ENCODE assay signal across 8 cellular contexts in genomic region chr13:110915874-110916670, GRCh38. TPM values are rescaled to one million over a fixed set of nuclear protein-coding genes. Genes with fewer than 3 reads are reported as not detected.
A peak's percentile ranks its signal among the peaks of the same experiment; 100 is the strongest.
DNase-seq lines count a peak whose midpoint lies in the region; ATAC-seq, FAIRE-seq and TF ChIP-seq lines count a peak whose summit lies in the region.

No MANE protein-coding gene starts in this region.

- no peak overlapping the region for H2AK5ac ChIP-seq in H1 (ENCODE audit: low read depth, low read length)

- in situ Hi-C loops in Panc1 (cut with HindIII; ENCODE audit: low pct_unique_long_range_greater_than_20kb, low sequenced_read_pairs) = no loop called here

- no peak overlapping the region for H2BK12ac ChIP-seq in H1 (ENCODE audit: low read depth, low read length)

- H3K56ac ChIP-seq in H1 (replicated peaks; ENCODE audit: insufficient read length, low read depth, low read length) = peak overlapping the region; percentile 81

- no peak overlapping the region for H3K23ac ChIP-seq in H1 (ENCODE audit: insufficient read length)

- no peaks in the 10 kb centered on the region; the same call in 1 of the 2 replicates for H3K79me1 ChIP-seq in H1 (ENCODE audit: low read depth, low read length)

- H3K4me1 ChIP-seq in Panc1 (ENCODE audit: control insufficient read depth, insufficient read depth, low read length) = peaks cover 13% of the 10 kb centered on the region
- H3K4me1 ChIP-seq in H1 (replicated peaks in 1 of 4; ENCODE audit: control insufficient read depth in 3 of 4, insufficient read depth in 4 of 4, low read length in 3 of 4) = peaks cover 0 to 11% (median 4%) of the 10 kb centered on the region in 4 experiments; a peak in 3 of 7 replicates
- peaks cover 22 to 23% of the 10 kb centered on the region in 2 donors for H3K4me1 ChIP-seq in naive thymus-derived CD4-positive, alpha-beta T cell (ENCODE audit: control insufficient read depth in 2 of 2, insufficient read depth in 2 of 2, low read length in 2 of 2)

- TSS peak; percentile 90 for BruUV-seq in Panc1 (replicated peaks; lab: Mats Ljungman, UMichigan)

- WGBS in H1 (ENCODE audit: extremely low coverage in 1 of 2, insufficient coverage in 1 of 2, insufficient read length in 1 of 2, insufficient replicate concordance in 2 of 2, low coverage in 1 of 2, low lambda C conversion rate in 2 of 2, missing lambda C conversion rate in 1 of 2), 2 experiments = 20% methylated on average over 17 of the region's 17 CpGs; no CpG with 5 or more reads in 1 of the 2 experiments

- H3K4me2 ChIP-seq in H1 (ENCODE audit: insufficient read depth in 1 of 2, low read depth in 2 of 2, low read length in 2 of 2) = peak overlapping the region; percentile 34 to 71; a peak in 3 of 4 replicates

- peak overlapping the region; percentile 60 to 77 (median 70) for H3K9ac ChIP-seq in H1 (replicated peaks in 1 of 4; ENCODE audit: extremely low read depth in 1 of 4, low read depth in 3 of 4, low read length in 3 of 4)

- no peak overlapping the region for H3K14ac ChIP-seq in H1 (ENCODE audit: insufficient read length)

- H3K79me2 ChIP-seq in H1 (ENCODE audit: control insufficient read depth in 1 of 2, insufficient read depth in 2 of 2, low read length in 2 of 2) = peaks cover 32 to 41% of the 10 kb centered on the region in 2 experiments

- H2AFZ ChIP-seq in H1 (ENCODE audit: low read length) = no peak overlapping the region; the same call in 1 of the 2 replicates

- no peak overlapping the region for H2BK15ac ChIP-seq in H1 (ENCODE audit: low read length)

- CTCF ChIA-PET in activated naive CD4-positive, alpha-beta T cell treated with anti-CD3 and anti-CD28 coated beads for 36 hours (lab: Charles Lee) = interaction anchor here (0.6 to 1.0 kb wide), 7 partner anchors 14 to 273 kb away, joined by 3 to 5 read pairs (median 3); no protein-coding TSS in a partner anchor
- CTCF ChIA-PET in Panc1 (lab: Charles Lee) = interaction anchor here (0.7 to 0.9 kb wide), 2 partner anchors 303 to 309 kb away, joined by 3 to 4 read pairs; no protein-coding TSS in a partner anchor
- CTCF ChIA-PET in H1 (lab: Charles Lee; ENCODE audit: partially characterized antibody) = interaction anchor here (0.6 to 1.2 kb wide), 5 partner anchors 9 to 44 kb away, joined by 3 to 5 read pairs (median 3); no protein-coding TSS in a partner anchor
- CTCF ChIA-PET in naive thymus-derived CD4-positive, alpha-beta T cell (lab: Charles Lee) = interaction anchor here (0.6 kb wide), 1 partner anchor 34 kb away, joined by 3 read pairs; no protein-coding TSS in a partner anchor

- no peaks in the 10 kb centered on the region for H3K27me3 ChIP-seq in Panc1 (ENCODE audit: control insufficient read depth, insufficient read depth, low read length)
- H3K27me3 ChIP-seq in H1 (replicated peaks in 1 of 4; ENCODE audit: control insufficient read depth in 3 of 4, extremely low read depth in 1 of 4, insufficient read depth in 3 of 4, low read length in 3 of 4) = no peaks in the 10 kb centered on the region
- no peaks in the 10 kb centered on the region for H3K27me3 ChIP-seq in naive thymus-derived CD4-positive, alpha-beta T cell (ENCODE audit: control insufficient read depth in 2 of 2, insufficient read depth in 2 of 2, low read length in 2 of 2)

- peaks cover 43% of the 10 kb centered on the region for H3K4me1 Mint-ChIP-seq in activated naive CD4-positive, alpha-beta T cell treated with anti-CD3 and anti-CD28 coated beads for 36 hours (ENCODE audit: low read depth)
- peaks cover 18 to 49% (median 39%) of the 10 kb centered on the region in 7 donors for H3K4me1 Mint-ChIP-seq in naive thymus-derived CD4-positive, alpha-beta T cell

- H2BK5ac ChIP-seq in H1 (ENCODE audit: low read depth, low read length) = peak overlapping the region; percentile 78; the same call in 1 of the 2 replicates

- H3K27me3 Mint-ChIP-seq in activated naive CD4-positive, alpha-beta T cell treated with anti-CD3 and anti-CD28 coated beads for 36 hours (ENCODE audit: low read depth) = no peaks in the 10 kb centered on the region
- H3K27me3 Mint-ChIP-seq in naive thymus-derived CD4-positive, alpha-beta T cell = peaks cover 0 to 3% (median 0%) of the 10 kb centered on the region in 5 donors

- H4K91ac ChIP-seq in H1 (replicated peaks; ENCODE audit: insufficient read length, low read length) = peak overlapping the region; percentile 77

- TF ChIP-seq RAD21 in H1 (IDR thresholded peaks at IDR 0.05 in 1 of 2, conservative IDR thresholded peaks at IDR 0.05 in 1 of 2; ENCODE audit: low read depth in 2 of 2, low read length in 2 of 2) = no peak

- peak overlapping the region; percentile 61 to 63 for H3K4me3 ChIP-seq in Panc1 (ENCODE audit: low read depth in 2 of 2, low read length in 2 of 2)
- peak overlapping the region; percentile 66 to 100 (median 81) for H3K4me3 ChIP-seq in H1 (ENCODE audit: extremely low read depth in 1 of 4, insufficient read depth in 2 of 4, low read depth in 3 of 4, low read length in 4 of 4)
- H3K4me3 ChIP-seq in naive thymus-derived CD4-positive, alpha-beta T cell (ENCODE audit: low read length) = peak overlapping the region; percentile 82

- no peak overlapping the region for H2BK20ac ChIP-seq in H1 (ENCODE audit: low read length)

- H3K4ac ChIP-seq in H1 (replicated peaks; ENCODE audit: insufficient read length, low read depth, low read length) = peak overlapping the region; percentile 87

- H4K20me1 ChIP-seq in H1 (replicated peaks in 1 of 2; ENCODE audit: control insufficient read depth in 1 of 2, insufficient read depth in 2 of 2, low read length in 2 of 2) = peaks cover 15 to 24% of the 10 kb centered on the region in 2 experiments

- H3K27ac ChIP-seq in Panc1 (ENCODE audit: low read length) (peak overlapping the region; percentile 94), H1 (ENCODE audit: low read depth, low read length) (peak overlapping the region; percentile 73)
- peak overlapping the region; percentile 89 for H3K27ac ChIP-seq in naive thymus-derived CD4-positive, alpha-beta T cell (ENCODE audit: low read depth, low read length)

- 0 out of 2 replicates have a peak overlapping the region, but pooled peaks have one; percentile 25 for H3K18ac ChIP-seq in H1 (ENCODE audit: extremely low read depth, low read length)

- TF ChIP-seq CTCF in Panc1 (IDR thresholded peaks at IDR 0.05) = no peak
- no peak for TF ChIP-seq CTCF in H1 (IDR thresholded peaks at IDR 0.05; ENCODE audit: control extremely low read depth in 1 of 3, insufficient read depth in 1 of 3, low read depth in 1 of 3, low read length in 3 of 3)

- no peak for ATAC-seq in Panc1
- no peak for ATAC-seq in naive thymus-derived CD4-positive, alpha-beta T cell
- ATAC-seq in HG02970 (IDR thresholded peaks at IDR 0.05; ENCODE audit: low FRiP score, unreplicated experiment) = no peak

- no peak for TF ChIP-seq EP300 in H1 (IDR thresholded peaks at IDR 0.05; ENCODE audit: borderline replicate concordance in 1 of 2, low read depth in 2 of 2, low read length in 2 of 2)

- H3K27ac Mint-ChIP-seq in activated naive CD4-positive, alpha-beta T cell treated with anti-CD3 and anti-CD28 coated beads for 36 hours = peak overlapping the region; percentile 93
- H3K27ac Mint-ChIP-seq in naive thymus-derived CD4-positive, alpha-beta T cell = peak overlapping the region; percentile 67 to 97 (median 89)

- peak overlapping the region; percentile 87 for H4K5ac ChIP-seq in H1 (ENCODE audit: insufficient read length, low read depth, low read length)

- no peak for TF ChIP-seq POLR2A in H1 (IDR thresholded peaks at IDR 0.05; ENCODE audit: control extremely low read depth in 1 of 2, low read depth in 2 of 2, low read length in 2 of 2)

- intact Hi-C loops in activated naive CD4-positive, alpha-beta T cell treated with anti-CD3 and anti-CD28 coated beads for 36 hours (cut with micrococcal nuclease) = loop anchor here (1.0 to 10.0 kb wide), 10 partner anchors 26 to 1669 kb away; partner anchors contain the start of gene TUBGCP3
- intact Hi-C loops in Panc1 (cut with micrococcal nuclease; ENCODE audit: unreplicated experiment) = loop anchor here (10.0 kb wide), 1 partner anchor 299 kb away; no protein-coding TSS in a partner anchor
- intact Hi-C loops in naive thymus-derived CD4-positive, alpha-beta T cell (cut with micrococcal nuclease) = loop anchor here (1.0 to 10.0 kb wide), 15 partner anchors 9 to 1776 kb away; partner anchors contain the start of genes CARS2 (in 2 of the 2), ATP11A (in 1 of the 2), NAXD (in 1 of the 2) and TUBGCP3 (in 1 of the 2)

- 0 out of 2 replicates have a peak overlapping the region, but pooled peaks have one; percentile 45 for H4K8ac ChIP-seq in H1 (ENCODE audit: extremely low read depth, insufficient read depth, low read length)

- no peak overlapping the region for H2BK120ac ChIP-seq in H1 (replicated peaks; ENCODE audit: low read depth, low read length)

- H3K9me3 ChIP-seq in Panc1 (ENCODE audit: control insufficient read depth, insufficient read depth, low read depth, low read length) (no peaks in the 10 kb centered on the region), H1 (ENCODE audit: insufficient read depth in 2 of 2, low read depth in 1 of 2, low read length in 1 of 2) (no peaks in the 10 kb centered on the region)
- H3K9me3 ChIP-seq in naive thymus-derived CD4-positive, alpha-beta T cell (ENCODE audit: control insufficient read depth in 2 of 3, low read length in 3 of 3) = no peaks in the 10 kb centered on the region

- peaks cover 3% of the 10 kb centered on the region; the same call in 1 of the 2 replicates for H3K23me2 ChIP-seq in H1 (ENCODE audit: low read depth, low read length)

- peaks cover 2% of the 10 kb centered on the region for H3K36me3 Mint-ChIP-seq in activated naive CD4-positive, alpha-beta T cell treated with anti-CD3 and anti-CD28 coated beads for 36 hours (ENCODE audit: low read depth)
- peaks cover 0 to 9% (median 0%) of the 10 kb centered on the region in 5 donors for H3K36me3 Mint-ChIP-seq in naive thymus-derived CD4-positive, alpha-beta T cell

- H3K9me3 Mint-ChIP-seq in activated naive CD4-positive, alpha-beta T cell treated with anti-CD3 and anti-CD28 coated beads for 36 hours = no peaks in the 10 kb centered on the region
- H3K9me3 Mint-ChIP-seq in naive thymus-derived CD4-positive, alpha-beta T cell = no peaks in the 10 kb centered on the region

- FAIRE-seq in H1 (lab: Jason Lieb, UNC) = no peak

- POLR2A ChIA-PET in Panc1 (lab: Charles Lee) (no interaction called here), H1 (lab: Charles Lee; ENCODE audit: partially characterized antibody) (interaction anchor here (0.9 to 2.9 kb wide), 7 partner anchors 9 to 264 kb away, joined by 3 to 29 read pairs (median 4); no protein-coding TSS in a partner anchor)
- POLR2A ChIA-PET in naive thymus-derived CD4-positive, alpha-beta T cell (lab: Charles Lee) = interaction anchor here (0.9 to 2.9 kb wide), 4 partner anchors 12 to 203 kb away, joined by 3 to 23 read pairs (median 15); partner anchors contain the start of gene ING1

- no peaks in the 10 kb centered on the region; the same call in 1 of the 2 replicates for H3K36me3 ChIP-seq in Panc1 (ENCODE audit: control insufficient read depth, insufficient read depth, low read length)
- H3K36me3 ChIP-seq in H1 (ENCODE audit: control insufficient read depth in 2 of 4, insufficient read depth in 4 of 4, low read length in 3 of 4) = no peaks in the 10 kb centered on the region
- peaks cover 0 to 4% (median 0%) of the 10 kb centered on the region in 3 experiments for H3K36me3 ChIP-seq in naive thymus-derived CD4-positive, alpha-beta T cell (ENCODE audit: control insufficient read depth in 2 of 3, insufficient read depth in 3 of 3, low read length in 3 of 3)

- no peak for DNase-seq in activated naive CD4-positive, alpha-beta T cell treated with anti-CD3 and anti-CD28 coated beads for 36 hours
- no peak for DNase-seq in activated naive CD4-positive, alpha-beta T cell treated with Interleukin-2 at 50 U/mL for 16 hours
- DNase-seq in Panc1 (ENCODE audit: low read depth, low spot score) (no peak), H1 (ENCODE audit: low read depth in 1 of 2, low spot score in 2 of 2) (no peak), middle frontal gyrus (ENCODE audit: extremely low spot score, low spot score) (no peak), DMS 273 treated with DMSO at 0.1 percent for 48 hours (lab: John Stamatoyannopoulos, UW) (no peak)
- peak in 1 of 9 donors; percentile 3 for DNase-seq in naive thymus-derived CD4-positive, alpha-beta T cell

- H3K4me3 Mint-ChIP-seq in activated naive CD4-positive, alpha-beta T cell treated with anti-CD3 and anti-CD28 coated beads for 36 hours = peak overlapping the region; percentile 85
- peak overlapping the region; percentile 86 to 97 (median 91) for H3K4me3 Mint-ChIP-seq in naive thymus-derived CD4-positive, alpha-beta T cell

RNA-seq across cellular contexts. Expression of gene ANKRD10, which starts 1.2 kb away (rescaled TPM):
- 10 to 100 TPM; 79.8 to 82.5 TPM for total RNA-seq in activated naive CD4-positive, alpha-beta T cell treated with anti-CD3 and anti-CD28 coated beads for 36 hours
- total RNA-seq in Panc1 (2021; ENCODE audit: unreplicated experiment) = 76.8 TPM
- 40.9 TPM for polyA plus RNA-seq in Panc1 (2012; ENCODE audit: insufficient read length)
- total RNA-seq in H1 (2021; fragmentation: NEBNext Ultra II Directional; extraction: Animal tissue kit (Norgen Biotek cat#: 25700)) = 201 and 218 TPM in 2 replicates
- 146 and 153 TPM in 2 replicates for polyA plus RNA-seq in H1 (2011; rRNA removed)
- 188 TPM for polyA plus RNA-seq in H1 (2011; cell fraction: cytosol; rRNA removed)
- 274 TPM for polyA plus RNA-seq in H1 (2011; cell fraction: nucleus; rRNA removed)
- polyA plus RNA-seq in H1 (2012, experiment 1 of 2) = 150 to 219 TPM (median 165 TPM) in 4 replicates
- 51.7 TPM for polyA plus RNA-seq in H1 (2012, experiment 2 of 2)
- polyA plus RNA-seq in H1 (2013, experiment 1 of 2) = 152 TPM
- 135 TPM for polyA plus RNA-seq in H1 (2013, experiment 2 of 2)
- polyA minus RNA-seq in H1 (2011; rRNA and poly(A)+ RNA removed) = 161 and 189 TPM in 2 replicates
- 312 TPM for polyA minus RNA-seq in H1 (2011; cell fraction: cytosol; rRNA and poly(A)+ RNA removed)
- polyA minus RNA-seq in H1 (2011; cell fraction: nucleus; rRNA and poly(A)+ RNA removed) = 593 TPM
- total RNA-seq in naive thymus-derived CD4-positive, alpha-beta T cell = 100 to 1,000 TPM; 129 to 155 (median 132) TPM
- 10 to 100 TPM; 53.2 to 59.5 TPM for polyA plus RNA-seq in naive thymus-derived CD4-positive, alpha-beta T cell
